7 cellular contexts compared by ENCODE assay signal in genomic region chr14:63544641-63545234, GRCh38. TPM values are rescaled to one million over a fixed set of nuclear protein-coding genes. Genes with fewer than 3 reads are reported as not detected.
DNase-seq lines count a peak whose midpoint lies in the region; ATAC-seq and TF ChIP-seq lines count a peak whose summit lies in the region.

No MANE protein-coding gene starts in this region.

- H3K9ac ChIP-seq in MM.1S (ENCODE audit: low read length), result no peak overlapping the region; the same call in 1 of the 2 replicates
- H3K9ac ChIP-seq in mammary epithelial cell (ENCODE audit: insufficient read depth, low read length), result no peak overlapping the region

- DNase-seq in GM10266 (ENCODE audit: extremely low spot score) (peak; percentile 34), MM.1S (peak; percentile 13), mammary epithelial cell (no peak), DMS153 treated with DMSO at 0.1 percent for 48 hours (lab: John Stamatoyannopoulos, UW; ENCODE audit: unreplicated experiment) (no peak)
- DNase-seq in naive thymus-derived CD8-positive, alpha-beta T cell, result no peak

- CTCF ChIA-PET in mammary epithelial cell (lab: Charles Lee; ENCODE audit: low non-redundant PET), result interaction anchor here (1.6 kb wide), 1 partner anchor 156 kb away, joined by 6 read pairs; no protein-coding TSS in a partner anchor

- WGBS in mammary epithelial cell (ENCODE audit: low coverage, missing lambda C conversion rate), result 25% methylated on average over 4 of the region's 4 CpGs

- H3K36me3 Mint-ChIP-seq in naive thymus-derived CD8-positive, alpha-beta T cell, result peaks cover 0 to 6% (median under 1%) of the 10 kb centered on the region in 3 donors

- BruUV-seq in mammary epithelial cell (replicated peaks; lab: Mats Ljungman, UMichigan), result no TSS peak

- peaks cover 13 to 41% (median 30%) of the 10 kb centered on the region in 4 donors for H3K4me1 Mint-ChIP-seq in naive thymus-derived CD8-positive, alpha-beta T cell

- H3K9me3 ChIP-seq in MM.1S (replicated peaks; ENCODE audit: insufficient read depth, low read length), result no peaks in the 10 kb centered on the region
- no peaks in the 10 kb centered on the region for H3K9me3 ChIP-seq in mammary epithelial cell (replicated peaks; ENCODE audit: insufficient read depth, low read length)

- H3K4me3 Mint-ChIP-seq in naive thymus-derived CD8-positive, alpha-beta T cell, result peak overlapping the region; percentile 92 to 99 (median 96)

- H4K20me1 ChIP-seq in MM.1S (ENCODE audit: insufficient read depth, low read length) (no peaks in the 10 kb centered on the region), mammary epithelial cell (ENCODE audit: insufficient read depth, low read length) (no peaks in the 10 kb centered on the region)

- H3K36me3 ChIP-seq in MM.1S (replicated peaks; ENCODE audit: insufficient read depth, low read length) (no peaks in the 10 kb centered on the region), mammary epithelial cell (ENCODE audit: insufficient read depth, low read length) (no peaks in the 10 kb centered on the region)

- dilution Hi-C loops in mammary epithelial cell (cut with HindIII; ENCODE audit: low sequenced_read_pairs), result no loop called here

- H3K4me2 ChIP-seq in MM.1S (ENCODE audit: low read depth, low read length) (peak overlapping the region; percentile 57; the same call in 1 of the 2 replicates), mammary epithelial cell (ENCODE audit: insufficient read depth, low read depth, low read length) (peak overlapping the region; percentile 92)

- no peaks in the 10 kb centered on the region for H3F3A ChIP-seq in MM.1S (ENCODE audit: insufficient read depth, low read length)

- no peaks in the 10 kb centered on the region for H3K27me3 ChIP-seq in MM.1S (replicated peaks; ENCODE audit: insufficient read depth, low read length)
- no peaks in the 10 kb centered on the region for H3K27me3 ChIP-seq in mammary epithelial cell (ENCODE audit: insufficient read depth, low read length)

- H2AFZ ChIP-seq in MM.1S (ENCODE audit: low read length), result no peak overlapping the region
- H2AFZ ChIP-seq in mammary epithelial cell (ENCODE audit: low read depth, low read length), result no peak overlapping the region

- H3K27ac ChIP-seq in MM.1S (ENCODE audit: low read length) (no peak overlapping the region), mammary epithelial cell (ENCODE audit: insufficient read depth, low read depth, low read length) (no peak overlapping the region)

- H3K4me1 ChIP-seq in MM.1S (ENCODE audit: low read length), result peaks cover 5% of the 10 kb centered on the region; the same call in 1 of the 2 replicates
- H3K4me1 ChIP-seq in mammary epithelial cell (ENCODE audit: insufficient read depth, low read length), result peaks cover 4% of the 10 kb centered on the region

- H3K27ac Mint-ChIP-seq in naive thymus-derived CD8-positive, alpha-beta T cell, result peak overlapping the region in 6 of 10 donors; percentile 29 to 95 (median 81)

- intact Hi-C loops in mammary epithelial cell (cut with micrococcal nuclease), result loop anchor here (1.0 to 10.0 kb wide), 4 partner anchors 107 to 610 kb away; no protein-coding TSS in a partner anchor

- no peaks in the 10 kb centered on the region for H3K9me2 ChIP-seq in MM.1S (replicated peaks; ENCODE audit: insufficient read depth, low read length)

- in situ Hi-C loops in mammary epithelial cell (cut with MboI; ENCODE audit: low sequenced_read_pairs in 2 of 2), result loop anchor here in 1 of 2 donors (10.0 kb wide), 1 partner anchor 160 kb away; no protein-coding TSS in a partner anchor

- POLR2A ChIA-PET in naive thymus-derived CD8-positive, alpha-beta T cell (lab: Charles Lee), result interaction anchor here (2.2 to 3.4 kb wide), 2 partner anchors 97 to 107 kb away, joined by 33 to 36 read pairs; partner anchors contain the start of gene WDR89

- H3K4me3 ChIP-seq in MM.1S (ENCODE audit: low read length) (peak overlapping the region; percentile 78), mammary epithelial cell (replicated peaks in 1 of 3; ENCODE audit: insufficient read depth in 1 of 3, low read depth in 2 of 3, low read length in 3 of 3) (peak overlapping the region; percentile 86 to 99 (median 89))

- H3K79me2 ChIP-seq in MM.1S (ENCODE audit: low read length), result peaks cover 27% of the 10 kb centered on the region
- peaks cover 37% of the 10 kb centered on the region for H3K79me2 ChIP-seq in mammary epithelial cell (ENCODE audit: insufficient read depth, low read length)

- peak; percentile 62 for TF ChIP-seq CTCF in GM10266 (IDR thresholded peaks at IDR 0.05; ENCODE audit: control insufficient read depth, insufficient read depth, low read depth, missing control alignments)
- TF ChIP-seq CTCF in MM.1S (IDR thresholded peaks at IDR 0.05; ENCODE audit: low read length), result peak; percentile 34
- TF ChIP-seq CTCF in mammary epithelial cell (conservative IDR thresholded peaks at IDR 0.05 in 1 of 2, IDR thresholded peaks at IDR 0.05 in 1 of 2; ENCODE audit: extremely low read depth in 1 of 2, insufficient read depth in 1 of 2, low read depth in 1 of 2, low read length in 2 of 2), result peak; percentile 31 to 42

- no peaks in the 10 kb centered on the region for H3K9me3 Mint-ChIP-seq in naive thymus-derived CD8-positive, alpha-beta T cell

- ATAC-seq in naive thymus-derived CD8-positive, alpha-beta T cell, result no peak
- ATAC-seq in HG03095 (IDR thresholded peaks at IDR 0.05; ENCODE audit: unreplicated experiment) (no peak), GM19467 (IDR thresholded peaks at IDR 0.05; ENCODE audit: unreplicated experiment) (no peak)

- no peaks in the 10 kb centered on the region for H3K27me3 Mint-ChIP-seq in naive thymus-derived CD8-positive, alpha-beta T cell

RNA-seq across cellular contexts. Expression of gene PPP2R5E, which starts 1.6 kb away (rescaled TPM):
- 10 to 100 TPM; 27.2 to 50.3 TPM for total RNA-seq in mammary epithelial cell
- polyA plus RNA-seq in mammary epithelial cell, result 18.3 TPM
- 50.9 TPM for polyA minus RNA-seq in mammary epithelial cell
- total RNA-seq in naive thymus-derived CD8-positive, alpha-beta T cell, result 10 to 100 TPM; 37.5 to 39.5 TPM
- 10 to 100 TPM; 32.3 to 33.3 (median 32.8) TPM for polyA plus RNA-seq in naive thymus-derived CD8-positive, alpha-beta T cell

Comparison
In these comparisons a context has a peak if more than half of its experiments do, and no peak if none do; other contexts are left out.
1. DNase-seq: peak in GM10266 (single experiment) and MM.1S (single experiment); none in mammary epithelial cell (single experiment), naive thymus-derived CD8-positive, alpha-beta T cell (0 of 10) and DMS153 treated with DMSO at 0.1 percent for 48 hours (single experiment).
2. Peak in every context shown above with its lines, with median percentiles within 50 percentile points of each other: CTCF ChIP-seq.